9 cellular contexts compared by ENCODE assay signal in the genomic region with DNA sequence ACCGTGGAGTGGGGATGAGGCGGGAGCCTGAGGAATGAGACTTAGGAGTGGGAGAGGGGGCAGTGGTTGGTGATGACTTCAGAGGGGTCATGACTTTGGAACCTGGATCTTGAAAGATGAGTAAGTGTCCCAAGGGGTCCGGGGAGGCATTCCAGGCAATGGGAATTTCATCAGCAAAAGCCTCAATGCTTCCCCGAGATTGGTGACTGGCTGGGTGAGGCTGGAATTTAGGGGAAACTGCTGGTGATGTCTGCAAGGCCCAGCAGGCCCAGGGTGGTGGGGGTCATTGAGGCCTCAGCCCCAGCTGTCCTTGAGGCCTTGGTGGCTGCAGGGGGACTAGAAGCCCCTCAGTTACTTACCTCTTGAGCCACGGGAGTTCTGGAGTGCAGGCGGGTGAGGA. TPM values are rescaled to one million over a fixed set of nuclear protein-coding genes. Genes with fewer than 3 reads are reported as not detected.
DNase-seq lines count a peak whose midpoint lies in the region; ATAC-seq and TF ChIP-seq lines count a peak whose summit lies in the region.
"Had no signal": no experiment of that assay in that cellular context is flagged by ENCODE, and none has a peak within 500 bp of the region (broad histone marks: within the 10 kb centered on the region; RNA-seq: fewer than 3 reads in every experiment).

No MANE protein-coding gene starts in this region.

- H3K27ac ChIP-seq in cardiac muscle cell: peak overlapping the region; percentile 94
- peak overlapping the region; percentile 80 for H3K27ac ChIP-seq in fibroblast of lung (ENCODE audit: insufficient read depth, low read length)
- H3K27ac ChIP-seq in aorta (ENCODE audit: low read depth in 1 of 2, low read length in 2 of 2): peak overlapping the region in 1 of 2 donors; percentile 39

- H2AFZ ChIP-seq in fibroblast of lung (ENCODE audit: low read length): no peak overlapping the region

- H3K4me3 Mint-ChIP-seq in neural crest cell: no peak overlapping the region

- H3K36me3 Mint-ChIP-seq in neural crest cell (ENCODE audit: low read depth): no peaks in the 10 kb centered on the region

- peaks cover 75% of the 10 kb centered on the region for H3K79me2 ChIP-seq in fibroblast of lung (ENCODE audit: control insufficient read depth, insufficient read depth, low read length)

- H3K9ac ChIP-seq in fibroblast of lung (ENCODE audit: insufficient read depth, low read length): peak overlapping the region; percentile 56

- peak overlapping the region; percentile 57 for H3K27ac Mint-ChIP-seq in neural crest cell (ENCODE audit: unreplicated experiment)

- H3K9me3 ChIP-seq in cardiac muscle cell (ENCODE audit: low read depth) (no peaks in the 10 kb centered on the region), fibroblast of lung (ENCODE audit: control insufficient read depth, insufficient read depth, low read depth, low read length) (no peaks in the 10 kb centered on the region), aorta (ENCODE audit: control insufficient read depth, low read length) (no peaks in the 10 kb centered on the region)

- WGBS in aorta, 2 donors: 18 to 35% methylated on average over 6 of the region's 6 CpGs

- H3K4me3 ChIP-seq in cardiac muscle cell (no peak overlapping the region), fibroblast of lung (replicated peaks in 1 of 4; ENCODE audit: control extremely low read depth in 1 of 4, insufficient read depth in 1 of 4, low read depth in 3 of 4, low read length in 4 of 4) (no peak overlapping the region), aorta (ENCODE audit: low read length in 2 of 2) (no peak overlapping the region)

- no peaks in the 10 kb centered on the region for H3K9me3 Mint-ChIP-seq in neural crest cell

- no peaks in the 10 kb centered on the region for H4K20me1 ChIP-seq in fibroblast of lung (ENCODE audit: control insufficient read depth, extremely low read depth, insufficient read depth, low read length)

- intact Hi-C loops in Right ventricle myocardium superior (cut with DNase I): no loop called here
- intact Hi-C loops in aorta (cut with DNase I): no loop called here

- H3K36me3 ChIP-seq in cardiac muscle cell: no peaks in the 10 kb centered on the region
- H3K36me3 ChIP-seq in fibroblast of lung (ENCODE audit: control insufficient read depth, insufficient read depth, low read length): peaks cover 2% of the 10 kb centered on the region
- H3K36me3 ChIP-seq in aorta (ENCODE audit: control insufficient read depth in 1 of 2, insufficient read depth in 2 of 2, low read length in 1 of 2): no peaks in the 10 kb centered on the region

- no peak for TF ChIP-seq CTCF in cardiac muscle cell (IDR thresholded peaks at IDR 0.05; ENCODE audit: low read depth, low read length)
- no peak for TF ChIP-seq CTCF in fibroblast of lung (conservative IDR thresholded peaks at IDR 0.05 in 1 of 2, IDR thresholded peaks at IDR 0.05 in 1 of 2; ENCODE audit: low read depth in 1 of 2, low read length in 2 of 2)
- TF ChIP-seq CTCF in neural crest cell (conservative IDR thresholded peaks at IDR 0.05): no peak

- H3K4me1 Mint-ChIP-seq in neural crest cell: peaks cover 59% of the 10 kb centered on the region

- no peak for ATAC-seq in Right ventricle myocardium superior (ENCODE audit: poor library complexity)
- ATAC-seq in aorta (ENCODE audit: low FRiP score): peak; percentile 45
- ATAC-seq in GM21717 (IDR thresholded peaks at IDR 0.05; ENCODE audit: unreplicated experiment): no peak
- ATAC-seq in GM19328 (IDR thresholded peaks at IDR 0.05; ENCODE audit: unreplicated experiment): no peak
- no peak for ATAC-seq in HG02973 (IDR thresholded peaks at IDR 0.05; ENCODE audit: unreplicated experiment)

- peak overlapping the region; percentile 33 for H3K4me2 ChIP-seq in fibroblast of lung (ENCODE audit: extremely low read depth, insufficient read depth, low read length)

- DNase-seq in cardiac muscle cell (ENCODE audit: low read depth in 1 of 2, low spot score in 1 of 2) (peak in 1 of 2 donors; percentile 78), Right ventricle myocardium superior (no peak), fibroblast of lung (ENCODE audit: low read depth in 2 of 2) (peak; percentile 77 to 82), neural crest cell (ENCODE audit: low read depth, low spot score) (no peak), aorta (peak in 1 of 2 donors; percentile 61)
- DNase-seq: central memory CD4-positive, alpha-beta T cell had no signal

- H3K4me1 ChIP-seq in cardiac muscle cell (ENCODE audit: low read depth) (peaks cover 36% of the 10 kb centered on the region), fibroblast of lung (ENCODE audit: control insufficient read depth, extremely low read depth, insufficient read depth, low read length) (peaks cover 56% of the 10 kb centered on the region), aorta (ENCODE audit: control insufficient read depth in 1 of 2, insufficient read depth in 2 of 2, low read length in 2 of 2) (peaks cover 0 to 4% of the 10 kb centered on the region in 2 donors)

- H3K27me3 ChIP-seq in cardiac muscle cell (no peaks in the 10 kb centered on the region), fibroblast of lung (ENCODE audit: control insufficient read depth, insufficient read depth, low read length) (no peaks in the 10 kb centered on the region), aorta (ENCODE audit: control insufficient read depth in 1 of 2, insufficient read depth in 2 of 2, low read length in 1 of 2) (no peaks in the 10 kb centered on the region)

- no peaks in the 10 kb centered on the region for H3K27me3 Mint-ChIP-seq in neural crest cell (ENCODE audit: low read depth)

RNA-seq across cellular contexts. Expression of gene NDST1, which starts 7.5 kb away (rescaled TPM):
- 79.8 and 97.6 TPM in 2 replicates for total RNA-seq in cardiac muscle cell
- polyA plus RNA-seq in cardiac muscle cell: 26.6 and 34.9 TPM in 2 replicates
- 50.8 TPM for total RNA-seq in Right ventricle myocardium superior
- total RNA-seq in fibroblast of lung: 18.2 and 38.5 TPM in 2 replicates
- 50.5 and 94.8 TPM in 2 replicates for polyA plus RNA-seq in fibroblast of lung
- 69.9 and 152 TPM in 2 replicates for polyA plus RNA-seq in fibroblast of lung (2012)
- polyA minus RNA-seq in fibroblast of lung (ENCODE audit: low replicate concordance): 218 and 448 TPM in 2 replicates
- total RNA-seq in neural crest cell: 108 and 112 TPM in 2 replicates
- total RNA-seq in aorta: 100 to 1,000 TPM in 1 of 2 donors, 10 to 100 TPM in 1; 74.0 to 116 TPM
- polyA plus RNA-seq in aorta: 10 to 100 TPM; 10.4 to 12.1 TPM

Comparison
In these comparisons a context has a peak if more than half of its experiments do, and no peak if none do; other contexts are left out.
1. DNase-seq: peak in fibroblast of lung (2 of 2); none in Right ventricle myocardium superior (single experiment) and neural crest cell (single experiment).